1 cellular context compared by ENCODE assay signal in the genomic region with DNA sequence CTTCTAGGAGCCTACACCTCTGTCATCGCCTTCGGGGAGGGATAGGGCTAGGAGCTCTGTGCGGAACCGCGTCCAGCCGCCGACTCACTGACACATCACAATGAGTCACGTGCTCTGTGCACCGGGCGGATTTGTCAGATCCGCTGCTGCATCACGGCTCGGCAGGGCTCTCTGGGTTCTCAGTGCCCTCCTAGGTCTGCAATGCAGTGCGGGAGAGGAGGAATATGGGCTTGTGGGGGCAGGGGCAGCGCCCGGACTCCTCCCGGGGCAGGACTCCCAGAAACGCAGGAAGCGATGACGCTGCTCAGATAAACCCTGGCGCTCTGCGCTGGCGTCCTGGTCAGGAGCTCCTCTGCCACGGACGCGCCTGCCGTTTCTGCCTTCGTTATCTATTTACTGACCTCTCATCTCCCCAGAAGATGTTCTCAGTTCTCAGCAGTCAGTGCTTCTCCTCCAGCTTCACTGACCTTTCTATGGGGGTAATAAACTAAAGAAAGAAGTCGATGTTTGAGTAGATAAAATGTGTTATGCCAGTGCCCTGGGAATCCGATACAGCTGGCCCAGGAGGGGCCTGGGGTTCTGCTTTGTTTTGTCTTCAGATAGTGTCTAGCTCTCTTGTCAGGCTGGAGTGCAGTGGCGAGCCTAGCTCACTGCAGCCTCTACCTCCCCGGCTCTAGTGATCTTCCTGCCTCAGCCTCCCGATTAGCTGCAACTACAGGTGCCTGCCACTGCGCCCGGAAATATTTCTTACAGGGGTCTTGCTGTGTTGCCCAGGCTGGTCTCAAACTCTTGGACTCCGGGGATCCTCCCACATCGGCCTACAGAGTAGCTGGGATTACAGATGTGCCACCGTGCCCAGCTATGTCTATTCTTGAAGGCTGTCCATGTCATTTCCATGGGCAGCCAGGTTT.
A peak's percentile ranks its signal among the peaks of the same experiment; 100 is the strongest.
TF ChIP-seq lines count a peak whose summit lies in the region.

No MANE protein-coding gene starts in this region.

TF ChIP-seq in GM12878, 131 proteins besides CTCF, POLR2A, EP300 and RAD21 (continued from another document):
- TF ChIP-seq, protein P1, sequence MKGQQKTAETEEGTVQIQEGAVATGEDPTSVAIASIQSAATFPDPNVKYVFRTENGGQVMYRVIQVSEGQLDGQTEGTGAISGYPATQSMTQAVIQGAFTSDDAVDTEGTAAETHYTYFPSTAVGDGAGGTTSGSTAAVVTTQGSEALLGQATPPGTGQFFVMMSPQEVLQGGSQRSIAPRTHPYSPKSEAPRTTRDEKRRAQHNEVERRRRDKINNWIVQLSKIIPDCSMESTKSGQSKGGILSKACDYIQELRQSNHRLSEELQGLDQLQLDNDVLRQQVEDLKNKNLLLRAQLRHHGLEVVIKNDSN (IDR thresholded peaks at IDR 0.05; ENCODE audit: borderline replicate concordance, extremely low read length, insufficient read depth, low read depth, low read length): peak; percentile 91
- TF ChIP-seq SMAD1 (IDR thresholded peaks at IDR 0.05; ENCODE audit: low read depth, partially characterized antibody): no peak
- no peak for TF ChIP-seq STAT3 (IDR thresholded peaks at IDR 0.05; ENCODE audit: low read depth, low read length)
- no peak for TF ChIP-seq EGR1 (IDR thresholded peaks at IDR 0.05; ENCODE audit: borderline replicate concordance in 1 of 2, low read depth in 2 of 2, low read length in 2 of 2)
- TF ChIP-seq ZNF274 (IDR thresholded peaks at IDR 0.05; ENCODE audit: insufficient read depth, insufficient read length): no peak
- no peak for TF ChIP-seq CHD4 (IDR thresholded peaks at IDR 0.05)
- no peak for TF ChIP-seq BMI1 (IDR thresholded peaks at IDR 0.05; ENCODE audit: borderline replicate concordance)
- TF ChIP-seq SMC3 (IDR thresholded peaks at IDR 0.05; ENCODE audit: borderline replicate concordance, low read length): no peak
- no peak for TF ChIP-seq SREBF1 (IDR thresholded peaks at IDR 0.05; ENCODE audit: low read length)
- TF ChIP-seq NFIC (IDR thresholded peaks at IDR 0.05; ENCODE audit: low read depth, low read length): no peak
- peak; percentile 67; the same call in 1 of the 2 replicates for TF ChIP-seq RAD51 (IDR thresholded peaks at IDR 0.05)
- TF ChIP-seq CREB1 (IDR thresholded peaks at IDR 0.05; ENCODE audit: low read depth): peak; percentile 58; the same call in 1 of the 2 replicates
- no peak for TF ChIP-seq TCF7 (IDR thresholded peaks at IDR 0.05; ENCODE audit: borderline replicate concordance)
- peak; percentile 77 to 80; a peak in 3 of 4 replicates for TF ChIP-seq BHLHE40 (IDR thresholded peaks at IDR 0.05; ENCODE audit: borderline replicate concordance in 1 of 2, low read depth in 2 of 2, low read length in 1 of 2)
- TF ChIP-seq LARP7 (IDR thresholded peaks at IDR 0.05): no peak
- TF ChIP-seq MTA3 (IDR thresholded peaks at IDR 0.05; ENCODE audit: borderline replicate concordance, low read length): no peak
- TF ChIP-seq SIN3A (IDR thresholded peaks at IDR 0.05; ENCODE audit: low read depth, low read length): no peak
- TF ChIP-seq, protein P2, sequence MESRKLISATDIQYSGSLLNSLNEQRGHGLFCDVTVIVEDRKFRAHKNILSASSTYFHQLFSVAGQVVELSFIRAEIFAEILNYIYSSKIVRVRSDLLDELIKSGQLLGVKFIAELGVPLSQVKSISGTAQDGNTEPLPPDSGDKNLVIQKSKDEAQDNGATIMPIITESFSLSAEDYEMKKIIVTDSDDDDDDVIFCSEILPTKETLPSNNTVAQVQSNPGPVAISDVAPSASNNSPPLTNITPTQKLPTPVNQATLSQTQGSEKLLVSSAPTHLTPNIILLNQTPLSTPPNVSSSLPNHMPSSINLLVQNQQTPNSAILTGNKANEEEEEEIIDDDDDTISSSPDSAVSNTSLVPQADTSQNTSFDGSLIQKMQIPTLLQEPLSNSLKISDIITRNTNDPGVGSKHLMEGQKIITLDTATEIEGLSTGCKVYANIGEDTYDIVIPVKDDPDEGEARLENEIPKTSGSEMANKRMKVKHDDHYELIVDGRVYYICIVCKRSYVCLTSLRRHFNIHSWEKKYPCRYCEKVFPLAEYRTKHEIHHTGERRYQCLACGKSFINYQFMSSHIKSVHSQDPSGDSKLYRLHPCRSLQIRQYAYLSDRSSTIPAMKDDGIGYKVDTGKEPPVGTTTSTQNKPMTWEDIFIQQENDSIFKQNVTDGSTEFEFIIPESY (IDR thresholded peaks at IDR 0.05): no peak
- 0 out of 2 replicates have a peak, but pooled peaks have one; percentile 23 for TF ChIP-seq TCF12 (IDR thresholded peaks at IDR 0.05; ENCODE audit: low read depth, low read length)
- TF ChIP-seq, protein P3, sequence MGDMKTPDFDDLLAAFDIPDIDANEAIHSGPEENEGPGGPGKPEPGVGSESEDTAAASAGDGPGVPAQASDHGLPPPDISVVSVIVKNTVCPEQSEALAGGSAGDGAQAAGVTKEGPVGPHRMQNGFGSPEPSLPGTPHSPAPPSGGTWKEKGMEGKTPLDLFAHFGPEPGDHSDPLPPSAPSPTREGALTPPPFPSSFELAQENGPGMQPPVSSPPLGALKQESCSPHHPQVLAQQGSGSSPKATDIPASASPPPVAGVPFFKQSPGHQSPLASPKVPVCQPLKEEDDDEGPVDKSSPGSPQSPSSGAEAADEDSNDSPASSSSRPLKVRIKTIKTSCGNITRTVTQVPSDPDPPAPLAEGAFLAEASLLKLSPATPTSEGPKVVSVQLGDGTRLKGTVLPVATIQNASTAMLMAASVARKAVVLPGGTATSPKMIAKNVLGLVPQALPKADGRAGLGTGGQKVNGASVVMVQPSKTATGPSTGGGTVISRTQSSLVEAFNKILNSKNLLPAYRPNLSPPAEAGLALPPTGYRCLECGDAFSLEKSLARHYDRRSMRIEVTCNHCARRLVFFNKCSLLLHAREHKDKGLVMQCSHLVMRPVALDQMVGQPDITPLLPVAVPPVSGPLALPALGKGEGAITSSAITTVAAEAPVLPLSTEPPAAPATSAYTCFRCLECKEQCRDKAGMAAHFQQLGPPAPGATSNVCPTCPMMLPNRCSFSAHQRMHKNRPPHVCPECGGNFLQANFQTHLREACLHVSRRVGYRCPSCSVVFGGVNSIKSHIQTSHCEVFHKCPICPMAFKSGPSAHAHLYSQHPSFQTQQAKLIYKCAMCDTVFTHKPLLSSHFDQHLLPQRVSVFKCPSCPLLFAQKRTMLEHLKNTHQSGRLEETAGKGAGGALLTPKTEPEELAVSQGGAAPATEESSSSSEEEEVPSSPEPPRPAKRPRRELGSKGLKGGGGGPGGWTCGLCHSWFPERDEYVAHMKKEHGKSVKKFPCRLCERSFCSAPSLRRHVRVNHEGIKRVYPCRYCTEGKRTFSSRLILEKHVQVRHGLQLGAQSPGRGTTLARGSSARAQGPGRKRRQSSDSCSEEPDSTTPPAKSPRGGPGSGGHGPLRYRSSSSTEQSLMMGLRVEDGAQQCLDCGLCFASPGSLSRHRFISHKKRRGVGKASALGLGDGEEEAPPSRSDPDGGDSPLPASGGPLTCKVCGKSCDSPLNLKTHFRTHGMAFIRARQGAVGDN (IDR thresholded peaks at IDR 0.05): no peak
- 0 out of 2 replicates have a peak, but pooled peaks have one; percentile 35 for TF ChIP-seq POLR2AphosphoS5 (IDR thresholded peaks at IDR 0.05; ENCODE audit: low read length)
- TF ChIP-seq TAF1 (IDR thresholded peaks at IDR 0.05; ENCODE audit: borderline replicate concordance, low read depth, low read length): peak; percentile 45; the same call in 1 of the 2 replicates
- no peak for TF ChIP-seq TARDBP (IDR thresholded peaks at IDR 0.05; ENCODE audit: borderline replicate concordance)
- TF ChIP-seq FOXM1 (IDR thresholded peaks at IDR 0.05; ENCODE audit: low read depth, low read length): no peak
- no peak for TF ChIP-seq NBN (IDR thresholded peaks at IDR 0.05)
- TF ChIP-seq CREM (IDR thresholded peaks at IDR 0.05; ENCODE audit: low read depth): no peak; the same call in 1 of the 2 replicates
- 0 out of 2 replicates have a peak, but pooled peaks have one; percentile 51 for TF ChIP-seq GABPA (IDR thresholded peaks at IDR 0.05; ENCODE audit: low read depth)
- no peak for TF ChIP-seq HDAC6 (IDR thresholded peaks at IDR 0.05; ENCODE audit: unreplicated experiment)
- TF ChIP-seq ATF7 (IDR thresholded peaks at IDR 0.05; ENCODE audit: low read depth): no peak
- no peak for TF ChIP-seq KDM1A (IDR thresholded peaks at IDR 0.05; ENCODE audit: borderline replicate concordance)
